ENCODE assay signal across 33 cellular contexts in the genomic region with DNA sequence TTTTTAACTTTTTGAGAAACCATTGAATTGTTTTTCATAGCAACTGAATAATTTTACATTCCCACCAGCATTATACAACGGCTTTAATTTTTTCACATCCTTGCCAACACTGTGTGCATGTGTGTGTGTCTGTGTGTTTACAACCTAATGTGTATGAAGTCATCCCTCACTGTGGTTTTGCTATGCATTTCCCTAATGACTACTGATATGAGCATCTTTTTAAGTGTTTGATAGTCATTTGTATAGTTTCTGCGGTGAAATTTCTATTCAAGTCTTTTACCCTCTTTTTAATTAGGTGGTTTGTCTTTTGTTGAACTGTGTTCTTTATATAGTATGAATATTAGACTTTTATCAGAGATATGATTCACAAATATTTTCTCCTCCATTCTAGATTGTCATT.
A peak's percentile ranks its signal among the peaks of the same experiment; 100 is the strongest.
DNase-seq lines count a peak whose midpoint lies in the region; ATAC-seq, FAIRE-seq and TF ChIP-seq lines count a peak whose summit lies in the region.
"Had no signal": no experiment of that assay in that cellular context is flagged by ENCODE, and none has a peak within 500 bp of the region (broad histone marks: within the 10 kb centered on the region; RNA-seq: fewer than 3 reads in every experiment).

No MANE protein-coding gene starts in this region.

- no peaks in the 10 kb centered on the region for H3K4me1 Mint-ChIP-seq in activated naive CD8-positive, alpha-beta T cell treated with anti-CD3 and anti-CD28 coated beads, Interleukin-2, amount 50 U/mL, for 24 hours
- H3K4me1 Mint-ChIP-seq: activated CD8-positive, alpha-beta memory T cell treated with anti-CD3 and anti-CD28 coated beads, Interleukin-2, amount 10 ng/mL, durations not matched to agents 7 days and 5 days; activated naive CD8-positive, alpha-beta T cell treated with anti-CD3 and anti-CD28 coated beads, Interleukin-2, amount 10 ng/mL, durations not matched to agents 7 days and 5 days; naive thymus-derived CD8-positive, alpha-beta T cell had no signal

- peak; percentile 18 for FAIRE-seq in GM18507 (lab: Jason Lieb, UNC)

- CTCF ChIA-PET in PC-9 (lab: Charles Lee), result no interaction called here

- TF ChIP-seq CTCF in PC-9 (conservative IDR thresholded peaks at IDR 0.05) (no peak), transverse colon (IDR thresholded peaks at IDR 0.05) (no peak)

- H3K9me3 ChIP-seq in PC-9 (ENCODE audit: insufficient read depth, low read depth) (no peaks in the 10 kb centered on the region), transverse colon (no peaks in the 10 kb centered on the region)
- H3K9me3 ChIP-seq: ascending aorta, prostate gland, right lobe of liver, spleen, vagina had no signal

- H3K4me3 ChIP-seq in PC-9 (no peak overlapping the region), transverse colon (no peak overlapping the region)
- H3K4me3 ChIP-seq: ascending aorta, hepatocyte, lung, prostate gland, right lobe of liver, spleen, vagina had no signal

- no peak for TF ChIP-seq POLR2A in transverse colon (IDR thresholded peaks at IDR 0.05)

- H3K4me2 ChIP-seq in PC-9, result no peak overlapping the region
- H3K4me2 ChIP-seq: hepatocyte had no signal

- WGBS in transverse colon (ENCODE audit: low coverage in 1 of 2), 2 donors, result 57 to 64% methylated on average over 2 of the region's 2 CpGs

- POLR2A ChIA-PET in PC-9 (lab: Charles Lee; ENCODE audit: unreplicated experiment), result no interaction called here

- no peaks in the 10 kb centered on the region for H3K9me3 Mint-ChIP-seq in activated naive CD8-positive, alpha-beta T cell treated with anti-CD3 and anti-CD28 coated beads, Interleukin-2, amount 50 U/mL, for 24 hours
- H3K9me3 Mint-ChIP-seq: activated naive CD8-positive, alpha-beta T cell treated with anti-CD3 and anti-CD28 coated beads, Interleukin-2, amount 10 ng/mL, durations not matched to agents 7 days and 5 days; activated T-cell treated with anti-CD3 and anti-CD28 coated beads, Interleukin-2, amount 50 U/mL, for 4 hours; stimulated activated naive CD8-positive, alpha-beta T cell treated with anti-CD3 and anti-CD28 coated beads, Interleukin-15, Interleukin-2, amounts not matched to agents 100 ng/mL and 50 ng/mL, for 24 hours had no signal

- ATAC-seq in GM19035 (IDR thresholded peaks at IDR 0.05; ENCODE audit: unreplicated experiment), result peak; percentile 53
- ATAC-seq in HG02642 (IDR thresholded peaks at IDR 0.05; ENCODE audit: poor library complexity, unreplicated experiment), result peak; percentile 59
- ATAC-seq in HG03378 (IDR thresholded peaks at IDR 0.05; ENCODE audit: unreplicated experiment), result peak; percentile 50
- ATAC-seq in left colon, result no peak
- ATAC-seq in activated naive CD8-positive, alpha-beta T cell treated with anti-CD3 and anti-CD28 coated beads, Interleukin-2, amount 50 U/mL, for 24 hours, result no peak
- ATAC-seq: activated CD8-positive, alpha-beta memory T cell treated with anti-CD3 and anti-CD28 coated beads, Interleukin-2, amount 10 ng/mL, durations not matched to agents 7 days and 5 days; activated T-cell treated with anti-CD3 and anti-CD28 coated beads, Interleukin-2, amount 50 U/mL, for 4 hours; naive thymus-derived CD8-positive, alpha-beta T cell; right lobe of liver; Right ventricle myocardium inferior had no signal

- H3K4me3 Mint-ChIP-seq in activated naive CD8-positive, alpha-beta T cell treated with anti-CD3 and anti-CD28 coated beads, Interleukin-2, amount 50 U/mL, for 24 hours, result no peak overlapping the region
- H3K4me3 Mint-ChIP-seq: activated CD8-positive, alpha-beta memory T cell treated with anti-CD3 and anti-CD28 coated beads, Interleukin-2, amount 10 ng/mL, durations not matched to agents 7 days and 5 days; activated naive CD8-positive, alpha-beta T cell treated with anti-CD3 and anti-CD28 coated beads, Interleukin-2, amount 10 ng/mL, durations not matched to agents 7 days and 5 days; activated T-cell treated with anti-CD3 and anti-CD28 coated beads, Interleukin-2, amount 50 U/mL, for 4 hours; naive thymus-derived CD8-positive, alpha-beta T cell; stimulated activated naive CD8-positive, alpha-beta T cell treated with anti-CD3 and anti-CD28 coated beads, Interleukin-15, Interleukin-2, amounts not matched to agents 100 ng/mL and 50 ng/mL, for 24 hours had no signal

- H3K36me3 ChIP-seq in PC-9 (ENCODE audit: low read depth) (no peaks in the 10 kb centered on the region), transverse colon (no peaks in the 10 kb centered on the region)
- H3K36me3 ChIP-seq: ascending aorta, prostate gland, right lobe of liver, spleen, vagina had no signal

- H3K79me2 ChIP-seq in PC-9 (ENCODE audit: low read depth), result no peaks in the 10 kb centered on the region
- H3K79me2 ChIP-seq: hepatocyte had no signal

- H3K27ac ChIP-seq in PC-9, result no peak overlapping the region
- H3K27ac ChIP-seq in transverse colon, result no peak overlapping the region
- H3K27ac ChIP-seq: ascending aorta, hepatocyte, HL-60, prostate gland, right lobe of liver, spleen, vagina had no signal

- DNase-seq in GM18507 (ENCODE audit: extremely low spot score, insufficient read length, low read depth) (no peak), PC-9 (no peak), transverse colon (no peak), left colon (no peak)
- DNase-seq in activated naive CD8-positive, alpha-beta T cell treated with anti-CD3 and anti-CD28 coated beads, Interleukin-2, amount 50 U/mL, for 24 hours, result no peak
- DNase-seq: activated CD8-positive, alpha-beta memory T cell treated with anti-CD3 and anti-CD28 coated beads, Interleukin-2, amount 10 ng/mL, durations not matched to agents 7 days and 5 days; activated gamma-delta T cell treated with Interleukin-2 at 50 U/mL for 16 hours; activated naive CD8-positive, alpha-beta T cell treated with anti-CD3 and anti-CD28 coated beads, Interleukin-2, amount 10 ng/mL, durations not matched to agents 7 days and 5 days; activated T-cell treated with anti-CD3 and anti-CD28 coated beads, Interleukin-2, amount 50 U/mL, for 4 hours; DND-41; GF-D8; HCEC 1CT; KG1; naive thymus-derived CD8-positive, alpha-beta T cell; NCI-H1105 treated with DMSO at 0.1 percent for 48 hours; NCI-H1930; NCI-H524; nucleus accumbens; right lobe of liver; spleen; stimulated activated CD4-positive, alpha-beta T cell treated with anti-CD3 and anti-CD28 coated beads, Interleukin-2, amount 100 ng/mL, for 24 hours; stimulated activated CD8-positive, alpha-beta memory T cell treated with anti-CD3 and anti-CD28 coated beads, Interleukin-4, amount 100 ng/mL, for 48 hours had no signal

- no peaks in the 10 kb centered on the region for H3K27me3 Mint-ChIP-seq in activated naive CD8-positive, alpha-beta T cell treated with anti-CD3 and anti-CD28 coated beads, Interleukin-2, amount 50 U/mL, for 24 hours
- H3K27me3 Mint-ChIP-seq: activated CD8-positive, alpha-beta memory T cell treated with anti-CD3 and anti-CD28 coated beads, Interleukin-2, amount 10 ng/mL, durations not matched to agents 7 days and 5 days; activated naive CD8-positive, alpha-beta T cell treated with anti-CD3 and anti-CD28 coated beads, Interleukin-2, amount 10 ng/mL, durations not matched to agents 7 days and 5 days; stimulated activated naive CD8-positive, alpha-beta T cell treated with anti-CD3 and anti-CD28 coated beads, Interleukin-15, Interleukin-2, amounts not matched to agents 100 ng/mL and 50 ng/mL, for 24 hours had no signal

- TF ChIP-seq EP300 in transverse colon (IDR thresholded peaks at IDR 0.05; ENCODE audit: low read depth), result no peak

- H3K36me3 Mint-ChIP-seq in activated naive CD8-positive, alpha-beta T cell treated with anti-CD3 and anti-CD28 coated beads, Interleukin-2, amount 50 U/mL, for 24 hours (ENCODE audit: low read depth), result no peaks in the 10 kb centered on the region
- H3K36me3 Mint-ChIP-seq: activated CD8-positive, alpha-beta memory T cell treated with anti-CD3 and anti-CD28 coated beads, Interleukin-2, amount 10 ng/mL, durations not matched to agents 7 days and 5 days; activated naive CD8-positive, alpha-beta T cell treated with anti-CD3 and anti-CD28 coated beads, Interleukin-2, amount 10 ng/mL, durations not matched to agents 7 days and 5 days; naive thymus-derived CD8-positive, alpha-beta T cell had no signal

- intact Hi-C loops in PC-9 (cut with micrococcal nuclease; ENCODE audit: unreplicated experiment) (no loop called here), transverse colon (cut with DNase I; ENCODE audit: low total_unique reads) (no loop called here), left colon (cut with DNase I, micrococcal nuclease) (no loop called here)

- H3K27me3 ChIP-seq in PC-9 (ENCODE audit: insufficient read depth, low read depth), result no peaks in the 10 kb centered on the region
- H3K27me3 ChIP-seq in transverse colon, result no peaks in the 10 kb centered on the region
- H3K27me3 ChIP-seq: ascending aorta, hepatocyte, right lobe of liver, spleen, vagina had no signal

- no peak overlapping the region for H3K27ac Mint-ChIP-seq in activated naive CD8-positive, alpha-beta T cell treated with anti-CD3 and anti-CD28 coated beads, Interleukin-2, amount 50 U/mL, for 24 hours
- H3K27ac Mint-ChIP-seq: activated CD8-positive, alpha-beta memory T cell treated with anti-CD3 and anti-CD28 coated beads, Interleukin-2, amount 10 ng/mL, durations not matched to agents 7 days and 5 days; activated naive CD8-positive, alpha-beta T cell treated with anti-CD3 and anti-CD28 coated beads, Interleukin-2, amount 10 ng/mL, durations not matched to agents 7 days and 5 days; naive thymus-derived CD8-positive, alpha-beta T cell; stimulated activated naive CD8-positive, alpha-beta T cell treated with anti-CD3 and anti-CD28 coated beads, Interleukin-15, Interleukin-2, amounts not matched to agents 100 ng/mL and 50 ng/mL, for 24 hours had no signal

- no peaks in the 10 kb centered on the region for H3F3A ChIP-seq in PC-9 (ENCODE audit: insufficient read depth, low read depth)

- in situ Hi-C loops in transverse colon (cut with MboI; ENCODE audit: low pct_ligation_motif_present in 1 of 4, low pct_unique_long_range_greater_than_20kb in 1 of 4, low sequenced_read_pairs in 3 of 4), result no loop called here

- H3K4me1 ChIP-seq in PC-9 (replicated peaks; ENCODE audit: insufficient read depth), result no peaks in the 10 kb centered on the region
- H3K4me1 ChIP-seq in transverse colon, result no peaks in the 10 kb centered on the region
- H3K4me1 ChIP-seq: ascending aorta, prostate gland, right lobe of liver, spleen, vagina had no signal

- peaks cover 7% of the 10 kb centered on the region; the same call in 1 of the 2 replicates for H3K9me2 ChIP-seq in PC-9 (ENCODE audit: insufficient read depth)

- no peaks in the 10 kb centered on the region for H4K20me1 ChIP-seq in PC-9 (ENCODE audit: insufficient read depth)

- H2AFZ ChIP-seq in PC-9, result no peak overlapping the region
- H2AFZ ChIP-seq: hepatocyte had no signal

- BruUV-seq in PC-9 (replicated peaks; lab: Mats Ljungman, UMichigan), result no TSS peak

Comparison
In these comparisons a context has a peak if more than half of its experiments do, and no peak if none do; other contexts are left out.
1. ATAC-seq: peak in GM19035 (single experiment), HG02642 (single experiment) and HG03378 (single experiment); none in left colon (single experiment) and activated naive CD8-positive, alpha-beta T cell treated with anti-CD3 and anti-CD28 coated beads, Interleukin-2, amount 50 U/mL, for 24 hours (single experiment).